31 cellular contexts compared by ENCODE assay signal in genomic region chr7:22166928-22167327, GRCh38.
"Had no signal": no experiment of that assay in that cellular context is flagged by ENCODE, and none has a peak within 500 bp of the region (broad histone marks: within the 10 kb centered on the region; RNA-seq: fewer than 3 reads in every experiment).

No MANE protein-coding gene starts in this region.

- H3K4me3 ChIP-seq: dorsolateral prefrontal cortex, esophagus muscularis mucosa, gastroesophageal sphincter, lung, mucosa of descending colon, prostate gland, right atrium auricular region, smooth muscle cell, suprapubic skin, transverse colon, upper lobe of right lung, uterus had no signal

- DNase-seq: dorsolateral prefrontal cortex; effector CD4-positive, alpha-beta T cell; endodermal cell; foreskin keratinocyte; hypothalamus; immature natural killer cell; islet precursor cell; kidney glomerular epithelial cell; mucosa of descending colon; naive B cell; stimulated activated CD4-positive, alpha-beta T cell treated with anti-CD3 and anti-CD28 coated beads, Interleukin-12 subunit alpha, Interleukin-12 subunit beta, amount 100 ng/mL, for 4 hours; stimulated activated CD4-positive, alpha-beta T cell treated with anti-CD3 and anti-CD28 coated beads, Interleukin-2, amount 100 ng/mL, for 24 hours; stimulated activated CD4-positive, alpha-beta T cell treated with anti-CD3 and anti-CD28 coated beads, Interleukin-4, amount 100 ng/mL, for 24 hours; stimulated activated naive CD8-positive, alpha-beta T cell treated with anti-CD3 and anti-CD28 coated beads, Interleukin-15, amount 100 ng/mL, for 72 hours; transverse colon; upper lobe of right lung; uterus had no signal

- H3K27ac ChIP-seq: esophagus muscularis mucosa, foreskin keratinocyte, gastroesophageal sphincter, prostate gland, right atrium auricular region, suprapubic skin, transverse colon, upper lobe of right lung, uterus had no signal

- H3K4me2 ChIP-seq: smooth muscle cell had no signal

- H3K4me1 ChIP-seq: esophagus muscularis mucosa, foreskin keratinocyte, gastroesophageal sphincter, prostate gland, right atrium auricular region, suprapubic skin, transverse colon, upper lobe of right lung, uterus had no signal

- H3K27me3 Mint-ChIP-seq: memory B cell; naive B cell; natural killer cell treated with Interleukin-12 subunit alpha and Interleukin-12 subunit beta and Interleukin-15 and Interleukin-18, amount 100 ng/mL, for 72 hours; stimulated activated naive CD8-positive, alpha-beta T cell treated with anti-CD3 and anti-CD28 coated beads, Interleukin-15, amount 100 ng/mL, for 72 hours had no signal

- H3K9me3 Mint-ChIP-seq: endodermal cell; immature natural killer cell; memory B cell; mesothelial cell of epicardium; naive B cell; natural killer cell treated with Interleukin-12 subunit alpha and Interleukin-12 subunit beta and Interleukin-15 and Interleukin-18, amount 100 ng/mL, for 72 hours; neural crest cell; stimulated activated effector memory CD8-positive, alpha-beta T cell treated with anti-CD3 and anti-CD28 coated beads, Interleukin-12 subunit alpha, Interleukin-12 subunit beta, amount 100 ng/mL, for 72 hours; stimulated activated naive CD8-positive, alpha-beta T cell treated with anti-CD3 and anti-CD28 coated beads, Interleukin-15, amount 100 ng/mL, for 72 hours had no signal

- H3K27ac Mint-ChIP-seq: endodermal cell; immature natural killer cell; memory B cell; mesothelial cell of epicardium; natural killer cell treated with Interleukin-12 subunit alpha and Interleukin-12 subunit beta and Interleukin-15 and Interleukin-18, amount 100 ng/mL, for 72 hours; stimulated activated effector memory CD8-positive, alpha-beta T cell treated with anti-CD3 and anti-CD28 coated beads, Interleukin-12 subunit alpha, Interleukin-12 subunit beta, amount 100 ng/mL, for 72 hours; stimulated activated naive CD8-positive, alpha-beta T cell treated with anti-CD3 and anti-CD28 coated beads, Interleukin-15, amount 100 ng/mL, for 72 hours had no signal

- H3K9me3 ChIP-seq: esophagus muscularis mucosa, gastroesophageal sphincter, mucosa of descending colon, prostate gland, right atrium auricular region, suprapubic skin, transverse colon, upper lobe of right lung, uterus had no signal

- H3K4me3 Mint-ChIP-seq: endodermal cell; immature natural killer cell; memory B cell; mesothelial cell of epicardium; naive B cell; natural killer cell treated with Interleukin-12 subunit alpha and Interleukin-12 subunit beta and Interleukin-15 and Interleukin-18, amount 100 ng/mL, for 72 hours; neural crest cell; stimulated activated effector memory CD8-positive, alpha-beta T cell treated with anti-CD3 and anti-CD28 coated beads, Interleukin-12 subunit alpha, Interleukin-12 subunit beta, amount 100 ng/mL, for 72 hours; stimulated activated naive CD8-positive, alpha-beta T cell treated with anti-CD3 and anti-CD28 coated beads, Interleukin-15, amount 100 ng/mL, for 72 hours had no signal

- H3K36me3 ChIP-seq: gastroesophageal sphincter, prostate gland, right atrium auricular region, transverse colon, uterus had no signal

- H3K4me1 Mint-ChIP-seq: endodermal cell; immature natural killer cell; memory B cell; naive B cell; neural crest cell; stimulated activated effector memory CD8-positive, alpha-beta T cell treated with anti-CD3 and anti-CD28 coated beads, Interleukin-12 subunit alpha, Interleukin-12 subunit beta, amount 100 ng/mL, for 72 hours; stimulated activated naive CD8-positive, alpha-beta T cell treated with anti-CD3 and anti-CD28 coated beads, Interleukin-15, amount 100 ng/mL, for 72 hours had no signal

- H3K36me3 Mint-ChIP-seq: immature natural killer cell; memory B cell; mesothelial cell of epicardium; naive B cell; natural killer cell treated with Interleukin-12 subunit alpha and Interleukin-12 subunit beta and Interleukin-15 and Interleukin-18, amount 100 ng/mL, for 72 hours; stimulated activated effector memory CD8-positive, alpha-beta T cell treated with anti-CD3 and anti-CD28 coated beads, Interleukin-12 subunit alpha, Interleukin-12 subunit beta, amount 100 ng/mL, for 72 hours had no signal

- ATAC-seq: foreskin keratinocyte; gastroesophageal sphincter; left lobe of liver; mucosa of descending colon; natural killer cell treated with Interleukin-12 subunit alpha and Interleukin-12 subunit beta and Interleukin-15 and Interleukin-18, amount 100 ng/mL, for 72 hours; sciatic nerve; stimulated activated effector memory CD8-positive, alpha-beta T cell treated with anti-CD3 and anti-CD28 coated beads, Interleukin-12 subunit alpha, Interleukin-12 subunit beta, amount 100 ng/mL, for 72 hours; stimulated activated naive CD8-positive, alpha-beta T cell treated with anti-CD3 and anti-CD28 coated beads, Interleukin-15, amount 100 ng/mL, for 72 hours; upper lobe of right lung had no signal

- H3K27me3 ChIP-seq: dorsolateral prefrontal cortex, esophagus muscularis mucosa, foreskin keratinocyte, gastroesophageal sphincter, right atrium auricular region, suprapubic skin, transverse colon, upper lobe of right lung, uterus had no signal
